In the genomic region with DNA sequence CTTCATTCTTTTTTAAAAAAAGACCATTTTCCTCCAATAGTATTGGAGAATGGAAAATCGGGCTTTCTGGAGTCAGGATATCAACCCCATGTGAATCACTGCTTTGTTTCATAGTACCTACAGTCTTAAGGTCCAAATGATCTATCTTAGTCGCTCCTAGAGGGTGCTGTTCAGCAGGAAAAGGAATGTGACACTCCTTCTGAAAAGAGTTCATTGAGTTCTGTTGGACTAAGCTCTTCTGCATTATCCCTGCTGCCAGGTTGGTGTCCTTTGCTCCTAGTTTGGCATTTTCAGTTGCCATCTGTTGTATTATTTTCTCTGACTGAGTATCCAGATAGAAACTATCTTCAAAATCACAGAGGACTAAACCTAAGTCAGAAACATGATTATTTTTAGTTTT, we compare ENCODE assay signal across 2 cellular contexts.
TF ChIP-seq lines count a peak whose summit lies in the region.

No MANE protein-coding gene starts in this region.

TF ChIP-seq in A549, 52 proteins besides CTCF, POLR2A, EP300 and RAD21 (continued from another document):
- no peak for TF ChIP-seq CEBPB (IDR thresholded peaks at IDR 0.05)
- no peak for TF ChIP-seq HEYL (CRISPR knock-in tag; IDR thresholded peaks at IDR 0.05)
- TF ChIP-seq TP53 (CRISPR knock-in tag; IDR thresholded peaks at IDR 0.05): no peak
- no peak for TF ChIP-seq NPAS2 (CRISPR knock-in tag; IDR thresholded peaks at IDR 0.05; ENCODE audit: borderline replicate concordance)

TF ChIP-seq in HCT116, 20 proteins besides CTCF, POLR2A, EP300 and RAD21 (continued from another document):
- TF ChIP-seq ZBTB33 (IDR thresholded peaks at IDR 0.05; ENCODE audit: extremely low read depth, insufficient replicate concordance, low read length) (no peak), SRF (IDR thresholded peaks at IDR 0.05; ENCODE audit: low read depth) (no peak), CBX3 (IDR thresholded peaks at IDR 0.05; ENCODE audit: low read depth) (no peak), ELF1 (IDR thresholded peaks at IDR 0.05; ENCODE audit: borderline replicate concordance, low read depth) (no peak), POLR2AphosphoS5 (IDR thresholded peaks at IDR 0.05; ENCODE audit: low read depth, low read length) (no peak), EZH2phosphoT487 (IDR thresholded peaks at IDR 0.05; ENCODE audit: borderline replicate concordance) (no peak), EGR1 (IDR thresholded peaks at IDR 0.05; ENCODE audit: low read depth) (no peak)
- TF ChIP-seq, protein P1, sequence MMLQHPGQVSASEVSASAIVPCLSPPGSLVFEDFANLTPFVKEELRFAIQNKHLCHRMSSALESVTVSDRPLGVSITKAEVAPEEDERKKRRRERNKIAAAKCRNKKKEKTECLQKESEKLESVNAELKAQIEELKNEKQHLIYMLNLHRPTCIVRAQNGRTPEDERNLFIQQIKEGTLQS (IDR thresholded peaks at IDR 0.05): no peak
- TF ChIP-seq, protein P2, sequence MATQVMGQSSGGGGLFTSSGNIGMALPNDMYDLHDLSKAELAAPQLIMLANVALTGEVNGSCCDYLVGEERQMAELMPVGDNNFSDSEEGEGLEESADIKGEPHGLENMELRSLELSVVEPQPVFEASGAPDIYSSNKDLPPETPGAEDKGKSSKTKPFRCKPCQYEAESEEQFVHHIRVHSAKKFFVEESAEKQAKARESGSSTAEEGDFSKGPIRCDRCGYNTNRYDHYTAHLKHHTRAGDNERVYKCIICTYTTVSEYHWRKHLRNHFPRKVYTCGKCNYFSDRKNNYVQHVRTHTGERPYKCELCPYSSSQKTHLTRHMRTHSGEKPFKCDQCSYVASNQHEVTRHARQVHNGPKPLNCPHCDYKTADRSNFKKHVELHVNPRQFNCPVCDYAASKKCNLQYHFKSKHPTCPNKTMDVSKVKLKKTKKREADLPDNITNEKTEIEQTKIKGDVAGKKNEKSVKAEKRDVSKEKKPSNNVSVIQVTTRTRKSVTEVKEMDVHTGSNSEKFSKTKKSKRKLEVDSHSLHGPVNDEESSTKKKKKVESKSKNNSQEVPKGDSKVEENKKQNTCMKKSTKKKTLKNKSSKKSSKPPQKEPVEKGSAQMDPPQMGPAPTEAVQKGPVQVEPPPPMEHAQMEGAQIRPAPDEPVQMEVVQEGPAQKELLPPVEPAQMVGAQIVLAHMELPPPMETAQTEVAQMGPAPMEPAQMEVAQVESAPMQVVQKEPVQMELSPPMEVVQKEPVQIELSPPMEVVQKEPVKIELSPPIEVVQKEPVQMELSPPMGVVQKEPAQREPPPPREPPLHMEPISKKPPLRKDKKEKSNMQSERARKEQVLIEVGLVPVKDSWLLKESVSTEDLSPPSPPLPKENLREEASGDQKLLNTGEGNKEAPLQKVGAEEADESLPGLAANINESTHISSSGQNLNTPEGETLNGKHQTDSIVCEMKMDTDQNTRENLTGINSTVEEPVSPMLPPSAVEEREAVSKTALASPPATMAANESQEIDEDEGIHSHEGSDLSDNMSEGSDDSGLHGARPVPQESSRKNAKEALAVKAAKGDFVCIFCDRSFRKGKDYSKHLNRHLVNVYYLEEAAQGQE (IDR thresholded peaks at IDR 0.05; ENCODE audit: low read depth): no peak
TF ChIP-seq in HCT116: peak in this region for 0.
